9 cellular contexts compared by ENCODE assay signal in genomic region chr20:33005132-33005566, GRCh38. TPM values are rescaled to one million over a fixed set of nuclear protein-coding genes. Genes with fewer than 3 reads are reported as not detected.
DNase-seq lines count a peak whose midpoint lies in the region; ATAC-seq and TF ChIP-seq lines count a peak whose summit lies in the region.
"Had no signal": no experiment of that assay in that cellular context is flagged by ENCODE, and none has a peak within 500 bp of the region (broad histone marks: within the 10 kb centered on the region; RNA-seq: fewer than 3 reads in every experiment).

No MANE protein-coding gene starts in this region.

- no peak for ATAC-seq in HG02884 (IDR thresholded peaks at IDR 0.05; ENCODE audit: unreplicated experiment)
- ATAC-seq: stimulated activated memory B cell treated with anti-CD40 and anti-IgM and Interleukin-4, amounts not matched to agents 10 μg/mL and 1 μg/mL and 100 μg/mL, for 72 hours had no signal

- H3K4me1 Mint-ChIP-seq in HFFc6 (ENCODE audit: low read depth): no peaks in the 10 kb centered on the region

- H3K27me3 Mint-ChIP-seq in HFFc6 (ENCODE audit: insufficient read depth): peaks cover 18% of the 10 kb centered on the region
- H3K27me3 Mint-ChIP-seq: stimulated activated memory B cell treated with anti-CD40 and anti-IgM and Interleukin-4, amounts not matched to agents 10 μg/mL and 1 μg/mL and 100 μg/mL, for 72 hours had no signal

- H3K9me3 Mint-ChIP-seq in HFFc6: peaks cover 6% of the 10 kb centered on the region

- H3K4me3 Mint-ChIP-seq in HFFc6: no peak overlapping the region
- H3K4me3 Mint-ChIP-seq: stimulated activated memory B cell treated with anti-CD40 and anti-IgM and Interleukin-4, amounts not matched to agents 10 μg/mL and 1 μg/mL and 100 μg/mL, for 72 hours had no signal

- no peaks in the 10 kb centered on the region for H3K36me3 ChIP-seq in kidney epithelial cell (ENCODE audit: control insufficient read depth, insufficient read depth, low read length)

- peak; percentile 49 for DNase-seq in CMK (ENCODE audit: low read depth)
- DNase-seq in HFFc6: no peak
- peak; percentile 3 to 17 for DNase-seq in activated CD4-positive, alpha-beta T cell treated with anti-CD3 and anti-CD28 coated beads, Interleukin-2, amount 50 U/mL, for 48 hours
- no peak for DNase-seq in kidney epithelial cell (ENCODE audit: low read depth)
- DNase-seq in NCI-H128 (lab: John Stamatoyannopoulos, UW; ENCODE audit: unreplicated experiment): no peak
- DNase-seq in NCI-H345 treated with DMSO at 0.1 percent for 48 hours (lab: John Stamatoyannopoulos, UW; ENCODE audit: unreplicated experiment): no peak
- DNase-seq in epidermal melanocyte (ENCODE audit: insufficient read length, low spot score): no peak

- 0 out of 2 replicates have a peak, but pooled peaks cover 4% of the 10 kb centered on the region for H3K36me3 Mint-ChIP-seq in HFFc6 (ENCODE audit: low read depth)

- no peak overlapping the region for H3K4me3 ChIP-seq in kidney epithelial cell (ENCODE audit: low read depth, low read length)

- TF ChIP-seq CTCF in HFFc6 (IDR thresholded peaks at IDR 0.05) (peak; percentile 83), kidney epithelial cell (IDR thresholded peaks at IDR 0.05; ENCODE audit: insufficient read depth, low read length, poor library complexity, severe bottlenecking) (peak; percentile 27)

- H3K27ac Mint-ChIP-seq in HFFc6: no peak overlapping the region
- H3K27ac Mint-ChIP-seq: stimulated activated memory B cell treated with anti-CD40 and anti-IgM and Interleukin-4, amounts not matched to agents 10 μg/mL and 1 μg/mL and 100 μg/mL, for 72 hours had no signal

- H3K27me3 ChIP-seq in kidney epithelial cell (ENCODE audit: control insufficient read depth, insufficient read depth, low read length): no peaks in the 10 kb centered on the region

RNA-seq across cellular contexts. Expression of gene SUN5, which starts 0.9 kb away (rescaled TPM):
- total RNA-seq in HFFc6 (2021; fragmentation: NEBNext Ultra II Directional; extraction: Animal tissue kit (Norgen Biotek cat#: 25700)): not detected
- not detected in 2 replicates for total RNA-seq in kidney epithelial cell

RNA-seq across cellular contexts. Expression of gene BPIFB2, which starts 2.4 kb away (rescaled TPM):
- total RNA-seq in HFFc6 (2021; fragmentation: NEBNext Ultra II Directional; extraction: Animal tissue kit (Norgen Biotek cat#: 25700)): not detected
- total RNA-seq in kidney epithelial cell: not detected in 2 replicates

RNA-seq across cellular contexts. Expression of gene BPIFB6, which starts 26.3 kb away (rescaled TPM):
- total RNA-seq in HFFc6 (2021; fragmentation: NEBNext Ultra II Directional; extraction: Animal tissue kit (Norgen Biotek cat#: 25700)): not detected
- total RNA-seq in kidney epithelial cell: not detected in 2 replicates

RNA-seq across cellular contexts. Expression of gene BPIFB3, which starts 48.6 kb away (rescaled TPM):
- total RNA-seq in HFFc6 (2021; fragmentation: NEBNext Ultra II Directional; extraction: Animal tissue kit (Norgen Biotek cat#: 25700)): not detected
- total RNA-seq in kidney epithelial cell: not detected in 2 replicates

Comparison
In these comparisons a context has a peak if more than half of its experiments do, and no peak if none do; other contexts are left out.
1. DNase-seq: peak in CMK (single experiment) and activated CD4-positive, alpha-beta T cell treated with anti-CD3 and anti-CD28 coated beads, Interleukin-2, amount 50 U/mL, for 48 hours (2 of 2); none in HFFc6 (single experiment), kidney epithelial cell (single experiment), NCI-H128 (single experiment), NCI-H345 treated with DMSO at 0.1 percent for 48 hours (single experiment) and epidermal melanocyte (single experiment).